Comparison of ENCODE assay signal across 17 cellular contexts in the genomic region with DNA sequence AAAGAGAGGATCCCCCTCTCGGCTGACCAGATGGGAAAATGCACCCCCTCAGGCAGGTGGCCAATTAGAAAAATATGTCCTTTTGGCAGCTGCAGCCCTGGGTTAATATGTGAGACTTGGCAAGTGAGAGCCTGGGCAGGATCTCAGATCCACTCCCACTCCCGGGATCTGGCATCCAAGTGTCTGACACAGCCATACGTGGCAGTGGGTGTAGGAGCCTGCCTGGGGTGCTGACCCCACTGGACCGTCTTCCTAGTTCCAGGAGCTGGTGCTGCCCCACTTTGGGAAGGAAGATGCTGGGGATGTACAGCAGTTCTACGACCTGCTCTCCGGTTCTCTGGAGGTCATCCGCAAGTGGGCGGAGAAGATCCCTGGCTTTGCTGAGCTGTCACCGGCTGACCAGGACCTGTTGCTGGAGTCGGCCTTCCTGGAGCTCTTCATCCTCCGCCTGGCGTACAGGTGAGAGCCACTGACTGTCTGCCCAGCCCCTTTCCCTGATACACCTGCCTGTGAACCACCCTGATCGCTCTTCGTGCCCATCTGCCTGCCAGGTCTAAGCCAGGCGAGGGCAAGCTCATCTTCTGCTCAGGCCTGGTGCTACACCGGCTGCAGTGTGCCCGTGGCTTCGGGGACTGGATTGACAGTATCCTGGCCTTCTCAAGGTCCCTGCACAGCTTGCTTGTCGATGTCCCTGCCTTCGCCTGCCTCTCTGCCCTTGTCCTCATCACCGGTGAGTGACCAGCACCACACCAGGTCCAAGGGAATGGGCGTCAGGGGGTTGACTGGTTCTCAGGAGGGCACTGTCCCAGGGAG. TPM values are rescaled to one million over a fixed set of nuclear protein-coding genes. Genes with fewer than 3 reads are reported as not detected.
DNase-seq lines count a peak whose midpoint lies in the region; ATAC-seq, FAIRE-seq and TF ChIP-seq lines count a peak whose summit lies in the region.
"Had no signal": no experiment of that assay in that cellular context is flagged by ENCODE, and none has a peak within 500 bp of the region (broad histone marks: within the 10 kb centered on the region; RNA-seq: fewer than 3 reads in every experiment).

No MANE protein-coding gene starts in this region.

- H3K36me3 Mint-ChIP-seq in stimulated activated naive B cell treated with anti-CD40 and anti-IgM and Interleukin-4, amounts not matched to agents 10 μg/mL and 1 μg/mL and 100 μg/mL, for 72 hours = peaks cover 32 to 43% of the 10 kb centered on the region in 2 donors

- peaks cover 23 to 33% of the 10 kb centered on the region in 2 donors for H3K4me1 Mint-ChIP-seq in stimulated activated naive B cell treated with anti-CD40 and anti-IgM and Interleukin-4, amounts not matched to agents 10 μg/mL and 1 μg/mL and 100 μg/mL, for 72 hours

- H2AFZ ChIP-seq in HepG2 (ENCODE audit: low read length) = no peak overlapping the region

- no peak overlapping the region for H3K9ac ChIP-seq in HepG2 (ENCODE audit: insufficient read depth, low read depth, low read length)

- BruUV-seq in HepG2 (replicated peaks; lab: Mats Ljungman, UMichigan) = no TSS peak

- FAIRE-seq in bronchial epithelial cell (lab: Jason Lieb, UNC) (peak; percentile 43), HepG2 (lab: Jason Lieb, UNC) (no peak)

- no peak for TF ChIP-seq CTCF in bronchial epithelial cell (IDR thresholded peaks at IDR 0.05; ENCODE audit: insufficient read depth, low read length, severe bottlenecking)
- TF ChIP-seq CTCF in HepG2 (CRISPR knock-in tag; IDR thresholded peaks at IDR 0.05) = no peak
- TF ChIP-seq CTCF in uterus (IDR thresholded peaks at IDR 0.05) = no peak

- H3K27ac ChIP-seq in right cardiac atrium (ENCODE audit: low read length) (peak overlapping the region; percentile 10), HepG2 (ENCODE audit: extremely low read length, insufficient read depth, low read length) (no peak overlapping the region), uterus (peak overlapping the region; percentile 31 to 48)

- H3K9me3 Mint-ChIP-seq in stimulated activated naive B cell treated with anti-CD40 and anti-IgM and Interleukin-4, amounts not matched to agents 10 μg/mL and 1 μg/mL and 100 μg/mL, for 72 hours = no peaks in the 10 kb centered on the region
- H3K9me3 Mint-ChIP-seq: activated naive CD4-positive, alpha-beta T cell treated with anti-CD3 and anti-CD28 coated beads for 36 hours had no signal

- H3K9me3 ChIP-seq in right cardiac atrium (ENCODE audit: control insufficient read depth, low read length) (no peaks in the 10 kb centered on the region), HepG2 (ENCODE audit: low read length) (no peaks in the 10 kb centered on the region), uterus (no peaks in the 10 kb centered on the region)

- 76% methylated on average over 22 of the region's 22 CpGs for WGBS in right cardiac atrium
- 96% methylated on average over 12 of the region's 22 CpGs for WGBS in HepG2 (ENCODE audit: low lambda C conversion rate)

- H3K4me3 ChIP-seq in right cardiac atrium (ENCODE audit: low read length) = no peak overlapping the region
- H3K4me3 ChIP-seq in bronchial epithelial cell (ENCODE audit: low read depth, low read length) = no peak overlapping the region
- no peak overlapping the region for H3K4me3 ChIP-seq in HepG2 (replicated peaks in 1 of 3; ENCODE audit: insufficient read depth in 1 of 3, low read depth in 2 of 3, low read length in 3 of 3)
- H3K4me3 ChIP-seq in uterus = no peak overlapping the region

- H3K4me1 ChIP-seq in right cardiac atrium (ENCODE audit: control insufficient read depth, insufficient read depth, low read length) (peaks cover 12% of the 10 kb centered on the region), HepG2 (ENCODE audit: insufficient read depth, low read length) (peaks cover 36% of the 10 kb centered on the region), uterus (peaks cover 0 to 12% of the 10 kb centered on the region in 2 donors)

- in situ Hi-C loops in HepG2 (cut with HindIII; ENCODE audit: extremely low pct_ligation_motif_present, low pct_unique_long_range_greater_than_20kb) = no loop called here

- POLR2A ChIA-PET in HepG2 (lab: Yijun Ruan, JAX) = no interaction called here

- peaks cover 14% of the 10 kb centered on the region for H3K79me2 ChIP-seq in HepG2 (ENCODE audit: insufficient read depth, low read length)

- intact Hi-C loops in right cardiac atrium (cut with DNase I) = no loop called here
- intact Hi-C loops in cardiac septum (cut with DNase I) = no loop called here
- intact Hi-C loops in HepG2 (cut with micrococcal nuclease; ENCODE audit: unreplicated experiment) = no loop called here
- intact Hi-C loops in uterus (cut with DNase I; ENCODE audit: low total_unique reads) = no loop called here

- TF ChIP-seq EP300 in HepG2 (IDR thresholded peaks at IDR 0.05; ENCODE audit: low read depth in 2 of 2, low read length in 2 of 2) (no peak), HepG2 (CRISPR knock-in tag; IDR thresholded peaks at IDR 0.05; ENCODE audit: borderline replicate concordance) (no peak)

- H3K27me3 Mint-ChIP-seq in stimulated activated naive B cell treated with anti-CD40 and anti-IgM and Interleukin-4, amounts not matched to agents 10 μg/mL and 1 μg/mL and 100 μg/mL, for 72 hours = no peaks in the 10 kb centered on the region

- H3K27ac Mint-ChIP-seq in stimulated activated naive B cell treated with anti-CD40 and anti-IgM and Interleukin-4, amounts not matched to agents 10 μg/mL and 1 μg/mL and 100 μg/mL, for 72 hours = no peak overlapping the region
- H3K27ac Mint-ChIP-seq: activated naive CD4-positive, alpha-beta T cell treated with anti-CD3 and anti-CD28 coated beads for 36 hours had no signal

- H3K36me3 ChIP-seq in bronchial epithelial cell (ENCODE audit: control insufficient read depth, insufficient read depth, low read length) = no peaks in the 10 kb centered on the region
- H3K36me3 ChIP-seq in HepG2 (replicated peaks in 1 of 2; ENCODE audit: control insufficient read depth in 1 of 2, insufficient read depth in 2 of 2, low read length in 2 of 2) = peaks cover 9 to 39% of the 10 kb centered on the region in 2 experiments
- no peaks in the 10 kb centered on the region for H3K36me3 ChIP-seq in uterus

- H3K27me3 ChIP-seq in right cardiac atrium (ENCODE audit: control insufficient read depth, insufficient read depth) = no peaks in the 10 kb centered on the region
- no peaks in the 10 kb centered on the region for H3K27me3 ChIP-seq in bronchial epithelial cell (ENCODE audit: control insufficient read depth, insufficient read depth, low read length)
- no peaks in the 10 kb centered on the region for H3K27me3 ChIP-seq in HepG2 (ENCODE audit: control insufficient read depth in 1 of 2, insufficient read depth in 2 of 2, low read length in 2 of 2)
- H3K27me3 ChIP-seq in uterus = no peaks in the 10 kb centered on the region

- no peak for TF ChIP-seq RAD21 in HepG2 (CRISPR knock-in tag; IDR thresholded peaks at IDR 0.05)

- H3K4me3 Mint-ChIP-seq in stimulated activated naive B cell treated with anti-CD40 and anti-IgM and Interleukin-4, amounts not matched to agents 10 μg/mL and 1 μg/mL and 100 μg/mL, for 72 hours = no peak overlapping the region
- H3K4me3 Mint-ChIP-seq: activated naive CD4-positive, alpha-beta T cell treated with anti-CD3 and anti-CD28 coated beads for 36 hours had no signal

- ATAC-seq in right cardiac atrium (no peak), HepG2 (no peak), GM19351 (IDR thresholded peaks at IDR 0.05; ENCODE audit: unreplicated experiment) (no peak)
- no peak for ATAC-seq in stimulated activated naive B cell treated with anti-CD40 and anti-IgM and Interleukin-4, amounts not matched to agents 10 μg/mL and 1 μg/mL and 100 μg/mL, for 72 hours (replicated peaks)
- ATAC-seq: HCT116, PC-3, SK-N-SH treated with all-trans-retinoic acid at 6 μM for 48 hours had no signal

- peaks cover 7% of the 10 kb centered on the region; the same call in 1 of the 2 replicates for H4K20me1 ChIP-seq in HepG2 (ENCODE audit: insufficient read depth, low read length)

- no peak for TF ChIP-seq POLR2A in HepG2 (IDR thresholded peaks at IDR 0.05; ENCODE audit: insufficient read depth in 1 of 2, low read depth in 2 of 2, low read length in 2 of 2)
- no peak for TF ChIP-seq POLR2A in uterus (IDR thresholded peaks at IDR 0.05)

- no peak overlapping the region for H3K4me2 ChIP-seq in HepG2 (ENCODE audit: low read depth, low read length)

- peak in 2 of 3 donors; percentile 51 to 60 for DNase-seq in right cardiac atrium
- no peak for DNase-seq in cardiac septum (ENCODE audit: low spot score)
- DNase-seq in bronchial epithelial cell (ENCODE audit: low read depth) = no peak
- DNase-seq in HepG2 (ENCODE audit: low spot score) = no peak
- DNase-seq in uterus = peak in 1 of 2 donors; percentile 63
- no peak for DNase-seq in stimulated activated naive B cell treated with anti-CD40 and anti-IgM and Interleukin-4, amounts not matched to agents 10 μg/mL and 1 μg/mL and 100 μg/mL, for 72 hours
- DNase-seq in Kasumi-1 (lab: John Stamatoyannopoulos, UW) = no peak
- DNase-seq: activated naive CD4-positive, alpha-beta T cell treated with anti-CD3 and anti-CD28 coated beads for 36 hours; central memory CD4-positive, alpha-beta T cell; NCI-H146; NCI-H510A; PC-3; stimulated activated CD4-positive, alpha-beta T cell treated with anti-CD3 and anti-CD28 coated beads, Interleukin-2, amount 100 ng/mL, for 24 hours had no signal

- CTCF ChIA-PET in HepG2 (lab: Yijun Ruan, JAX; ENCODE audit: low intra/inter-chr PET ratio, low total read pairs) = no interaction called here

RNA-seq across cellular contexts. Expression of gene NR4A1, which starts 5.8 kb away (rescaled TPM):
- total RNA-seq in right cardiac atrium (100 to 1,000 TPM in 2 of 4 donors, 10 to 100 TPM in 2; 50.2 to 238 (median 85.2) TPM), cardiac septum (76.3 TPM), bronchial epithelial cell (0.38 and 0.79 TPM in 2 replicates), HepG2 (2016; rRNA removed; fragmentation: Illumina TruSeq; extraction: Trizol) (4.6 and 5.7 TPM in 2 replicates), uterus (100 to 1,000 TPM in 3 of 4 donors, 10 to 100 TPM in 1; 31.7 to 297 (median 135) TPM)
- polyA plus RNA-seq in right cardiac atrium (417 TPM), HepG2 (2011; rRNA removed) (15.2 and 16.5 TPM in 2 replicates)
- total RNA-seq in HepG2 (2016; cell fraction: cytosol; rRNA removed; fragmentation: Illumina TruSeq; extraction: Trizol; ENCODE audit: low read depth) = 8.4 and 9.3 TPM in 2 replicates
- 3.8 and 7.6 TPM in 2 replicates for total RNA-seq in HepG2 (2016; cell fraction: insoluble cytoplasmic fraction; rRNA removed; fragmentation: Illumina TruSeq; extraction: Trizol)
- total RNA-seq in HepG2 (2016; cell fraction: membrane; rRNA removed; fragmentation: Illumina TruSeq; extraction: Trizol) = 5.8 and 6.3 TPM in 2 replicates
- 8.9 and 10.0 TPM in 2 replicates for total RNA-seq in HepG2 (2016; cell fraction: nucleus; rRNA removed; fragmentation: Illumina TruSeq; extraction: Trizol)
- 7.6 and 13.1 TPM in 2 replicates for polyA plus RNA-seq in HepG2 (2011; cell fraction: cytosol; rRNA removed)
- polyA plus RNA-seq in HepG2 (2011; cell fraction: nucleus; rRNA removed) = 26.2 and 46.7 TPM in 2 replicates
- 6.4 and 16.5 TPM in 2 replicates for polyA plus RNA-seq in HepG2 (2012)
- 1.6 and 1.7 TPM in 2 replicates for polyA plus RNA-seq in HepG2 (2016; cell fraction: cytosol; fragmentation: Illumina TruSeq; extraction: Trizol; ENCODE audit: low read depth)
- 5.3 and 8.6 TPM in 2 replicates for polyA plus RNA-seq in HepG2 (2016; cell fraction: insoluble cytoplasmic fraction; fragmentation: Illumina TruSeq; extraction: Trizol; ENCODE audit: low read depth)
- polyA plus RNA-seq in HepG2 (2016; cell fraction: membrane; fragmentation: Illumina TruSeq; extraction: Trizol; ENCODE audit: low read depth) = 3.4 and 3.9 TPM in 2 replicates
- 22.7 TPM in 2 replicates for polyA plus RNA-seq in HepG2 (2016; cell fraction: nucleus; fragmentation: Illumina TruSeq; extraction: Trizol; ENCODE audit: insufficient read depth, low read depth)
- polyA minus RNA-seq in HepG2 (2011; rRNA and poly(A)+ RNA removed; ENCODE audit: low replicate concordance) = 28.6 and 56.6 TPM in 2 replicates
- 10.8 and 14.1 TPM in 2 replicates for polyA minus RNA-seq in HepG2 (2011; cell fraction: cytosol; rRNA and poly(A)+ RNA removed)
- polyA minus RNA-seq in HepG2 (2011; cell fraction: nucleus; rRNA and poly(A)+ RNA removed) = 11.8 and 13.0 TPM in 2 replicates

RNA-seq across cellular contexts. Expression of gene ATG101, which starts 12.8 kb away (rescaled TPM):
- total RNA-seq in right cardiac atrium = 10 to 100 TPM; 24.8 to 30.2 (median 26.9) TPM
- 33.0 TPM for polyA plus RNA-seq in right cardiac atrium
- total RNA-seq in cardiac septum = 23.2 TPM
- total RNA-seq in bronchial epithelial cell = 153 and 181 TPM in 2 replicates
- total RNA-seq in HepG2 (2016; rRNA removed; fragmentation: Illumina TruSeq; extraction: Trizol) = 66.7 and 67.7 TPM in 2 replicates
- total RNA-seq in HepG2 (2016; cell fraction: cytosol; rRNA removed; fragmentation: Illumina TruSeq; extraction: Trizol; ENCODE audit: low read depth) = 24.9 and 31.4 TPM in 2 replicates
- total RNA-seq in HepG2 (2016; cell fraction: insoluble cytoplasmic fraction; rRNA removed; fragmentation: Illumina TruSeq; extraction: Trizol) = 67.1 and 68.7 TPM in 2 replicates
- total RNA-seq in HepG2 (2016; cell fraction: membrane; rRNA removed; fragmentation: Illumina TruSeq; extraction: Trizol) = 38.8 and 52.9 TPM in 2 replicates
- total RNA-seq in HepG2 (2016; cell fraction: nucleus; rRNA removed; fragmentation: Illumina TruSeq; extraction: Trizol) = 31.7 and 32.7 TPM in 2 replicates
- polyA plus RNA-seq in HepG2 (2011; rRNA removed) = 58.2 and 60.2 TPM in 2 replicates
- polyA plus RNA-seq in HepG2 (2011; cell fraction: cytosol; rRNA removed) = 84.5 and 95.4 TPM in 2 replicates
- 55.3 and 57.9 TPM in 2 replicates for polyA plus RNA-seq in HepG2 (2011; cell fraction: nucleus; rRNA removed)
- polyA plus RNA-seq in HepG2 (2012) = 27.2 and 33.1 TPM in 2 replicates
- 16.9 and 28.4 TPM in 2 replicates for polyA plus RNA-seq in HepG2 (2016; cell fraction: cytosol; fragmentation: Illumina TruSeq; extraction: Trizol; ENCODE audit: low read depth)
- 57.3 and 61.7 TPM in 2 replicates for polyA plus RNA-seq in HepG2 (2016; cell fraction: insoluble cytoplasmic fraction; fragmentation: Illumina TruSeq; extraction: Trizol; ENCODE audit: low read depth)
- polyA plus RNA-seq in HepG2 (2016; cell fraction: membrane; fragmentation: Illumina TruSeq; extraction: Trizol; ENCODE audit: low read depth) = 24.0 and 35.4 TPM in 2 replicates
- polyA plus RNA-seq in HepG2 (2016; cell fraction: nucleus; fragmentation: Illumina TruSeq; extraction: Trizol; ENCODE audit: insufficient read depth, low read depth) = 51.5 and 54.0 TPM in 2 replicates
- 106 and 147 TPM in 2 replicates for polyA minus RNA-seq in HepG2 (2011; rRNA and poly(A)+ RNA removed; ENCODE audit: low replicate concordance)
- 15.6 and 16.2 TPM in 2 replicates for polyA minus RNA-seq in HepG2 (2011; cell fraction: cytosol; rRNA and poly(A)+ RNA removed)
- 12.8 and 16.7 TPM in 2 replicates for polyA minus RNA-seq in HepG2 (2011; cell fraction: nucleus; rRNA and poly(A)+ RNA removed)
- total RNA-seq in uterus = 10 to 100 TPM; 28.3 to 42.1 (median 37.2) TPM

RNA-seq across cellular contexts. Expression of gene SMIM41, which starts 22.5 kb away (rescaled TPM):
- total RNA-seq in right cardiac atrium = under 1 TPM in 3 of 4 donors, not detected in 1; 0.31 to 0.95 (median 0.44) TPM
- 0.61 TPM for polyA plus RNA-seq in right cardiac atrium
- not detected for total RNA-seq in cardiac septum
- total RNA-seq in bronchial epithelial cell = 0.13 and 0.26 TPM in 2 replicates
- total RNA-seq in HepG2 (2016; rRNA removed; fragmentation: Illumina TruSeq; extraction: Trizol) = not detected in 2 replicates
- not detected in 2 replicates for total RNA-seq in HepG2 (2016; cell fraction: cytosol; rRNA removed; fragmentation: Illumina TruSeq; extraction: Trizol; ENCODE audit: low read depth)
- not detected in 2 replicates for total RNA-seq in HepG2 (2016; cell fraction: insoluble cytoplasmic fraction; rRNA removed; fragmentation: Illumina TruSeq; extraction: Trizol)
- not detected in 2 replicates for total RNA-seq in HepG2 (2016; cell fraction: membrane; rRNA removed; fragmentation: Illumina TruSeq; extraction: Trizol)
- total RNA-seq in HepG2 (2016; cell fraction: nucleus; rRNA removed; fragmentation: Illumina TruSeq; extraction: Trizol) = not detected in 2 replicates
- 0.07 TPM in 1 of 2 replicates, not detected in the other for polyA plus RNA-seq in HepG2 (2011; rRNA removed)
- not detected in 2 replicates for polyA plus RNA-seq in HepG2 (2011; cell fraction: cytosol; rRNA removed)
- polyA plus RNA-seq in HepG2 (2011; cell fraction: nucleus; rRNA removed) = not detected in 2 replicates
- polyA plus RNA-seq in HepG2 (2012) = not detected in 2 replicates
- polyA plus RNA-seq in HepG2 (2016; cell fraction: cytosol; fragmentation: Illumina TruSeq; extraction: Trizol; ENCODE audit: low read depth) = not detected in 2 replicates
- not detected in 2 replicates for polyA plus RNA-seq in HepG2 (2016; cell fraction: insoluble cytoplasmic fraction; fragmentation: Illumina TruSeq; extraction: Trizol; ENCODE audit: low read depth)
- polyA plus RNA-seq in HepG2 (2016; cell fraction: membrane; fragmentation: Illumina TruSeq; extraction: Trizol; ENCODE audit: low read depth) = not detected in 2 replicates
- not detected in 2 replicates for polyA plus RNA-seq in HepG2 (2016; cell fraction: nucleus; fragmentation: Illumina TruSeq; extraction: Trizol; ENCODE audit: insufficient read depth, low read depth)
- polyA minus RNA-seq in HepG2 (2011; rRNA and poly(A)+ RNA removed; ENCODE audit: low replicate concordance) = not detected in 2 replicates
- not detected in 2 replicates for polyA minus RNA-seq in HepG2 (2011; cell fraction: cytosol; rRNA and poly(A)+ RNA removed)
- polyA minus RNA-seq in HepG2 (2011; cell fraction: nucleus; rRNA and poly(A)+ RNA removed) = 0.39 TPM in 1 of 2 replicates, not detected in the other
- total RNA-seq in uterus = not detected
- total RNA-seq: activated naive CD4-positive, alpha-beta T cell treated with anti-CD3 and anti-CD28 coated beads for 36 hours; LHCN-M2; PC-3 had no signal

RNA-seq across cellular contexts. Expression of gene TAMALIN, which starts 50.3 kb away (rescaled TPM):
- 10 to 100 TPM; 20.8 to 39.3 (median 30.0) TPM for total RNA-seq in right cardiac atrium
- polyA plus RNA-seq in right cardiac atrium = 30.3 TPM
- 27.5 TPM for total RNA-seq in cardiac septum
- total RNA-seq in bronchial epithelial cell = under 0.01 TPM in 1 of 2 replicates, not detected in the other
- total RNA-seq in HepG2 (2016; rRNA removed; fragmentation: Illumina TruSeq; extraction: Trizol) = 7.2 and 10.9 TPM in 2 replicates
- total RNA-seq in HepG2 (2016; cell fraction: cytosol; rRNA removed; fragmentation: Illumina TruSeq; extraction: Trizol; ENCODE audit: low read depth) = 3.8 and 3.9 TPM in 2 replicates
- 5.9 and 12.2 TPM in 2 replicates for total RNA-seq in HepG2 (2016; cell fraction: insoluble cytoplasmic fraction; rRNA removed; fragmentation: Illumina TruSeq; extraction: Trizol)
- total RNA-seq in HepG2 (2016; cell fraction: membrane; rRNA removed; fragmentation: Illumina TruSeq; extraction: Trizol) = 6.3 and 7.1 TPM in 2 replicates
- 8.6 and 10.4 TPM in 2 replicates for total RNA-seq in HepG2 (2016; cell fraction: nucleus; rRNA removed; fragmentation: Illumina TruSeq; extraction: Trizol)
- 2.9 and 4.5 TPM in 2 replicates for polyA plus RNA-seq in HepG2 (2011; rRNA removed)
- polyA plus RNA-seq in HepG2 (2011; cell fraction: cytosol; rRNA removed) = 3.7 and 3.8 TPM in 2 replicates
- 7.5 and 12.9 TPM in 2 replicates for polyA plus RNA-seq in HepG2 (2011; cell fraction: nucleus; rRNA removed)
- polyA plus RNA-seq in HepG2 (2012) = 3.6 and 4.0 TPM in 2 replicates
- polyA plus RNA-seq in HepG2 (2016; cell fraction: cytosol; fragmentation: Illumina TruSeq; extraction: Trizol; ENCODE audit: low read depth) = 0.84 and 1.5 TPM in 2 replicates
- 5.5 TPM in 2 replicates for polyA plus RNA-seq in HepG2 (2016; cell fraction: insoluble cytoplasmic fraction; fragmentation: Illumina TruSeq; extraction: Trizol; ENCODE audit: low read depth)
- polyA plus RNA-seq in HepG2 (2016; cell fraction: membrane; fragmentation: Illumina TruSeq; extraction: Trizol; ENCODE audit: low read depth) = 2.0 and 2.7 TPM in 2 replicates
- 17.1 and 20.1 TPM in 2 replicates for polyA plus RNA-seq in HepG2 (2016; cell fraction: nucleus; fragmentation: Illumina TruSeq; extraction: Trizol; ENCODE audit: insufficient read depth, low read depth)
- 0.21 and 6.7 TPM in 2 replicates for polyA minus RNA-seq in HepG2 (2011; rRNA and poly(A)+ RNA removed; ENCODE audit: low replicate concordance)
- 1.3 and 2.7 TPM in 2 replicates for polyA minus RNA-seq in HepG2 (2011; cell fraction: cytosol; rRNA and poly(A)+ RNA removed)
- polyA minus RNA-seq in HepG2 (2011; cell fraction: nucleus; rRNA and poly(A)+ RNA removed) = 4.9 and 8.2 TPM in 2 replicates
- total RNA-seq in uterus = 100 to 1,000 TPM in 1 of 4 donors, 10 to 100 TPM in 2, 1 to 10 TPM in 1; 6.4 to 153 (median 42.1) TPM

Comparison
In these comparisons a context has a peak if more than half of its experiments do, and no peak if none do; other contexts are left out.
1. DNase-seq: peak in right cardiac atrium (2 of 3); none in cardiac septum (single experiment), bronchial epithelial cell (single experiment), HepG2 (single experiment), stimulated activated naive B cell treated with anti-CD40 and anti-IgM and Interleukin-4, amounts not matched to agents 10 μg/mL and 1 μg/mL and 100 μg/mL, for 72 hours (single experiment) and Kasumi-1 (0 of 2).